ENCODE assay signal across 16 cellular contexts in the genomic region with DNA sequence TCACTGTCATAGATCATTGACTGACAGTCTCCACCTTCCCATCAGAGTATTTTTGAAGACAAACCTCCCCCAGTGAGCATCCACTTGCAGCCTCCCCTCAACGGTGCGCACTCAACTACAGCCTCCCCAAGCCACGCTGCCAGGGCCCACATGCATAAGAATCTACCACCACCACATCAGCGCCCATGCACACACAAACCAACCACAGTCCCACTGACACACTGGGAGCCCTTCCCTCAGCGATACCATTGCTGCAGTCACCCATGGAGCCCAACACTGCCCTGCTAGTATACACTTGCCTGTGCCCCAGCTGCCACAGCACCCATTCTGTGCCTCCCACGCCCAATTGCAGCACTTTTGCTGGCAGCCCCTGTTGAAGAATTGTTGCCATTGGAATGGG.
DNase-seq lines count a peak whose midpoint lies in the region; ATAC-seq and TF ChIP-seq lines count a peak whose summit lies in the region.
"Had no signal": no experiment of that assay in that cellular context is flagged by ENCODE, and none has a peak within 500 bp of the region (broad histone marks: within the 10 kb centered on the region; RNA-seq: fewer than 3 reads in every experiment).

No MANE protein-coding gene starts in this region.

- H4K5ac ChIP-seq in H9 (ENCODE audit: insufficient read length, low read depth, low read length) (no peak overlapping the region), mesendoderm (ENCODE audit: low read length) (no peak overlapping the region)

- WGBS in H9 (ENCODE audit: extremely low coverage, insufficient read length, low lambda C conversion rate) = no CpG with 5 or more reads among the region's 6 CpGs
- WGBS in mesendoderm (ENCODE audit: extremely low coverage, insufficient coverage, low lambda C conversion rate) = no CpG with 5 or more reads among the region's 6 CpGs

- H2BK15ac ChIP-seq in H9 (ENCODE audit: low read depth, low read length) (no peak overlapping the region), mesendoderm (replicated peaks; ENCODE audit: low read depth) (no peak overlapping the region)

- no peak overlapping the region for H4K91ac ChIP-seq in H9 (ENCODE audit: insufficient read length, low read depth, low read length)

- no peak overlapping the region for H2BK5ac ChIP-seq in H9 (ENCODE audit: insufficient read length, low read length)
- no peak overlapping the region for H2BK5ac ChIP-seq in mesendoderm (ENCODE audit: low read length)

- H3K9me3 ChIP-seq in H9 (ENCODE audit: control insufficient read depth, low read depth, low read length) = no peaks in the 10 kb centered on the region
- no peaks in the 10 kb centered on the region for H3K9me3 ChIP-seq in neural progenitor cell (ENCODE audit: low read depth)
- H3K9me3 ChIP-seq: Caco-2 had no signal

- no peaks in the 10 kb centered on the region for H3K79me1 ChIP-seq in H9 (ENCODE audit: insufficient read depth, low read depth, low read length, poor library complexity, severe bottlenecking)
- H3K79me1 ChIP-seq in mesendoderm (ENCODE audit: low read length) = no peaks in the 10 kb centered on the region

- H3K9ac ChIP-seq in H9 (ENCODE audit: extremely low read depth, insufficient read length, low read length) = no peak overlapping the region
- no peak overlapping the region for H3K9ac ChIP-seq in neural progenitor cell
- no peak overlapping the region for H3K9ac ChIP-seq in mesendoderm (ENCODE audit: low read length)
- H3K9ac ChIP-seq: BLaER1 had no signal

- H3K27ac Mint-ChIP-seq in GM23338 = peak overlapping the region; percentile 24; the same call in 1 of the 2 replicates
- peak overlapping the region in 2 of 3 experiments; percentile 18 to 52; a peak in 1 of 7 replicates for H3K27ac Mint-ChIP-seq in H9
- H3K27ac Mint-ChIP-seq in neural progenitor cell = no peak overlapping the region
- H3K27ac Mint-ChIP-seq in type B pancreatic cell = peak overlapping the region; percentile 18
- H3K27ac Mint-ChIP-seq: B cell; CD4-positive, CD25-positive, alpha-beta regulatory T cell; CD8-positive, alpha-beta T cell had no signal

- H2BK20ac ChIP-seq in H9 (ENCODE audit: low read depth, low read length, poor library complexity, severe bottlenecking) = no peak overlapping the region

- H4K20me1 ChIP-seq in GM23338 (replicated peaks; ENCODE audit: insufficient read depth) (no peaks in the 10 kb centered on the region), H9 (ENCODE audit: control insufficient read depth, insufficient read depth, insufficient read length) (no peaks in the 10 kb centered on the region), neural progenitor cell (ENCODE audit: low read depth) (no peaks in the 10 kb centered on the region)

- H3K27me3 Mint-ChIP-seq in GM23338 (ENCODE audit: insufficient read depth, low read depth, poor library complexity) (peaks cover 1% of the 10 kb centered on the region), H9 (ENCODE audit: low read depth) (no peaks in the 10 kb centered on the region), neural progenitor cell (ENCODE audit: insufficient read depth, low read depth) (no peaks in the 10 kb centered on the region), type B pancreatic cell (no peaks in the 10 kb centered on the region)
- H3K27me3 Mint-ChIP-seq: B cell; CD4-positive, CD25-positive, alpha-beta regulatory T cell had no signal

- H3K4me3 ChIP-seq in GM23338 = no peak overlapping the region
- H3K4me3 ChIP-seq in neural progenitor cell = no peak overlapping the region
- H3K4me3 ChIP-seq in mesendoderm (ENCODE audit: low read length) = no peak overlapping the region
- H3K4me3 ChIP-seq: BLaER1 had no signal

- H3K4me1 ChIP-seq in GM23338 (ENCODE audit: insufficient read depth) (no peaks in the 10 kb centered on the region), H9 (ENCODE audit: insufficient read depth, low read length) (no peaks in the 10 kb centered on the region), neural progenitor cell (no peaks in the 10 kb centered on the region), mesendoderm (ENCODE audit: control insufficient read depth, low read depth, low read length) (no peaks in the 10 kb centered on the region)
- H3K4me1 ChIP-seq: BLaER1, Caco-2 had no signal

- H3K56ac ChIP-seq in H9 (ENCODE audit: insufficient read length, low read depth, low read length) (no peak overlapping the region), mesendoderm (ENCODE audit: low read length) (no peak overlapping the region)

- H3K4me1 Mint-ChIP-seq in GM23338 (no peaks in the 10 kb centered on the region), H9 (peaks cover 6 to 16% of the 10 kb centered on the region in 2 experiments), neural progenitor cell (no peaks in the 10 kb centered on the region), type B pancreatic cell (ENCODE audit: unreplicated experiment) (peaks cover 4% of the 10 kb centered on the region)

- H3K9me2 ChIP-seq in GM23338 (ENCODE audit: insufficient read depth) = no peaks in the 10 kb centered on the region

- H2BK120ac ChIP-seq in H9 (ENCODE audit: low read depth, low read length, poor library complexity, severe bottlenecking) (no peak overlapping the region), mesendoderm (ENCODE audit: low read depth, low read length) (no peak overlapping the region)

- H3K36me3 ChIP-seq in GM23338 (ENCODE audit: insufficient read depth) (no peaks in the 10 kb centered on the region), neural progenitor cell (peaks cover 3% of the 10 kb centered on the region), mesendoderm (ENCODE audit: control insufficient read depth, insufficient read depth, low read length) (no peaks in the 10 kb centered on the region)
- H3K36me3 ChIP-seq: BLaER1 had no signal

- H2AFZ ChIP-seq in GM23338 (no peak overlapping the region), H9 (ENCODE audit: low read length) (no peak overlapping the region), neural progenitor cell (replicated peaks) (no peak overlapping the region)

- DNase-seq in GM23338 (ENCODE audit: low spot score) (no peak), H9 (no peak), neural progenitor cell (ENCODE audit: low spot score) (no peak), type B pancreatic cell (ENCODE audit: extremely low spot score, unreplicated experiment) (no peak), mesendoderm (no peak), NCI-H1092 (lab: John Stamatoyannopoulos, UW) (no peak)
- DNase-seq: Caco-2; CD4-positive, CD25-positive, alpha-beta regulatory T cell; CD8-positive, alpha-beta T cell; DMS153; DND-41; H7 had no signal

- no peak overlapping the region for H2BK12ac ChIP-seq in H9 (ENCODE audit: insufficient read length, low read depth, low read length)

- H3F3A ChIP-seq in GM23338 (replicated peaks; ENCODE audit: low read depth) (no peaks in the 10 kb centered on the region), neural progenitor cell (ENCODE audit: low read depth) (no peaks in the 10 kb centered on the region)

- no peaks in the 10 kb centered on the region for H3K23me2 ChIP-seq in H9 (ENCODE audit: insufficient read length, low read depth, low read length, poor library complexity, severe bottlenecking)

- H3K4me2 ChIP-seq in GM23338 (no peak overlapping the region), H9 (ENCODE audit: insufficient read depth, insufficient read length, low read length) (no peak overlapping the region), neural progenitor cell (no peak overlapping the region), mesendoderm (ENCODE audit: low read length) (no peak overlapping the region)
- H3K4me2 ChIP-seq: BLaER1 had no signal

- H2AK5ac ChIP-seq in H9 (ENCODE audit: insufficient read length, low read length) (no peak overlapping the region), mesendoderm (ENCODE audit: low read length) (no peak overlapping the region)

- H3K4me3 Mint-ChIP-seq in GM23338 (no peak overlapping the region), H9 (no peak overlapping the region), neural progenitor cell (peak overlapping the region; percentile 31), type B pancreatic cell (no peak overlapping the region)
- H3K4me3 Mint-ChIP-seq: B cell; CD4-positive, CD25-positive, alpha-beta regulatory T cell; CD8-positive, alpha-beta T cell had no signal

- H3K14ac ChIP-seq in H9 (ENCODE audit: insufficient read depth, low read length) = no peak overlapping the region

- H3K18ac ChIP-seq in H9 (ENCODE audit: insufficient read length, low read depth, low read length) (no peak overlapping the region), mesendoderm (ENCODE audit: low read length) (no peak overlapping the region)

- no peak overlapping the region for H4K8ac ChIP-seq in H9 (replicated peaks; ENCODE audit: insufficient read length, low read depth, low read length)
- no peak overlapping the region for H4K8ac ChIP-seq in mesendoderm (ENCODE audit: low read depth, low read length)

- no peak overlapping the region for H3T11ph ChIP-seq in H9 (ENCODE audit: low read length)

- H3K4ac ChIP-seq in H9 (ENCODE audit: low read depth, low read length) (no peak overlapping the region), mesendoderm (ENCODE audit: low read depth, low read length) (no peak overlapping the region)

- no peak for TF ChIP-seq CTCF in GM23338 (conservative IDR thresholded peaks at IDR 0.05; ENCODE audit: low read depth in 2 of 2)
- no peak for TF ChIP-seq CTCF in H9 (conservative IDR thresholded peaks at IDR 0.05)
- TF ChIP-seq CTCF in neural progenitor cell (IDR thresholded peaks at IDR 0.05) = no peak
- TF ChIP-seq CTCF in type B pancreatic cell (conservative IDR thresholded peaks at IDR 0.05) = no peak

- no peaks in the 10 kb centered on the region for H3K9me3 Mint-ChIP-seq in GM23338
- H3K9me3 Mint-ChIP-seq in H9 = peaks cover 7 to 47% of the 10 kb centered on the region in 2 experiments; a peak in 4 of 5 replicates
- H3K9me3 Mint-ChIP-seq in neural progenitor cell = peaks cover 23% of the 10 kb centered on the region
- peaks cover 10% of the 10 kb centered on the region for H3K9me3 Mint-ChIP-seq in type B pancreatic cell
- H3K9me3 Mint-ChIP-seq: CD8-positive, alpha-beta T cell had no signal

- no peak overlapping the region for H3K27ac ChIP-seq in GM23338 (ENCODE audit: low read depth)
- no peak overlapping the region for H3K27ac ChIP-seq in H9 (ENCODE audit: insufficient read length, low read depth, low read length)
- no peak overlapping the region for H3K27ac ChIP-seq in neural progenitor cell
- no peak overlapping the region for H3K27ac ChIP-seq in mesendoderm (ENCODE audit: low read depth, low read length)
- H3K27ac ChIP-seq: BLaER1, C4-2B had no signal

- H3K79me2 ChIP-seq in GM23338 (replicated peaks; ENCODE audit: insufficient read depth) (peaks cover 18% of the 10 kb centered on the region), H9 (ENCODE audit: insufficient read depth, low read length) (no peaks in the 10 kb centered on the region), neural progenitor cell (ENCODE audit: low read depth) (no peaks in the 10 kb centered on the region), mesendoderm (ENCODE audit: control insufficient read depth, insufficient read depth, low read length) (no peaks in the 10 kb centered on the region)

- H3K27me3 ChIP-seq in GM23338 (ENCODE audit: insufficient read depth) = no peaks in the 10 kb centered on the region
- no peaks in the 10 kb centered on the region for H3K27me3 ChIP-seq in H9 (ENCODE audit: insufficient read depth, low read length)
- no peaks in the 10 kb centered on the region for H3K27me3 ChIP-seq in neural progenitor cell
- no peaks in the 10 kb centered on the region for H3K27me3 ChIP-seq in mesendoderm (ENCODE audit: insufficient read depth, low read length, poor library complexity)

- ATAC-seq in GM23338 = no peak
- ATAC-seq: CD8-positive, alpha-beta T cell; HCT116 had no signal

- H3K36me3 Mint-ChIP-seq in GM23338 (ENCODE audit: low read depth) (peaks cover 16% of the 10 kb centered on the region; the same call in 2 of the 3 replicates), H9 (ENCODE audit: insufficient read depth in 1 of 3, low read depth in 3 of 3) (peaks cover 14 to 21% (median 21%) of the 10 kb centered on the region in 3 experiments), neural progenitor cell (peaks cover 7% of the 10 kb centered on the region), type B pancreatic cell (peaks cover 28% of the 10 kb centered on the region)

- H3K23ac ChIP-seq in H9 (ENCODE audit: insufficient read length, low read depth, low read length) (no peak overlapping the region), mesendoderm (ENCODE audit: low read length) (no peak overlapping the region)
